ENCODE assay signal across 2 cellular contexts in the genomic region with DNA sequence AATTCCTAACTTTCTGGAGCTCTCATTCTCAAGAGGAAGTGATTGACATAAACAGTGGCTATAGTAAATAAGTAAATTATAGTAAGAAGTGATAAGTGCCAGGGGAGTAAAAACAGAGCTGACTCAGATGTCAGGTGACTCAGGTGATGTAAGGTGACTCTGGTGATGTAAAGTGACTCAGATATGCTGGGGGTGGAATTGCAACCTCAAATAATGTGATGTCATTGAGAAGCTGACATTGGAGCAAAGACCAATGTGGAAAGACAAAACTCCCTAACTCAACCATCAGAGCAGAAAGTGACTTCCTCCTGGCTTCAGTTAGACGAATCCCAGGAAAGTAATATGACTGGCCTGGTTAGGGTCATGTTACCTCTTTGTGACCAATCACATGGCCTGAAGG.
TF ChIP-seq lines count a peak whose summit lies in the region.

No MANE protein-coding gene starts in this region.

TF ChIP-seq in HepG2, 621 proteins besides CTCF, POLR2A, EP300 and RAD21:
- no peak for TF ChIP-seq MTF2 (CRISPR knock-in tag; IDR thresholded peaks at IDR 0.05; ENCODE audit: borderline replicate concordance)
- peak; percentile 39; the same call in 1 of the 2 replicates for TF ChIP-seq CREB1 (IDR thresholded peaks at IDR 0.05)
- no peak for TF ChIP-seq CREB1 (CRISPR knock-in tag; IDR thresholded peaks at IDR 0.05)

TF ChIP-seq in WTC11, 78 proteins besides CTCF, POLR2A, EP300 and RAD21:
- TF ChIP-seq, protein P1, sequence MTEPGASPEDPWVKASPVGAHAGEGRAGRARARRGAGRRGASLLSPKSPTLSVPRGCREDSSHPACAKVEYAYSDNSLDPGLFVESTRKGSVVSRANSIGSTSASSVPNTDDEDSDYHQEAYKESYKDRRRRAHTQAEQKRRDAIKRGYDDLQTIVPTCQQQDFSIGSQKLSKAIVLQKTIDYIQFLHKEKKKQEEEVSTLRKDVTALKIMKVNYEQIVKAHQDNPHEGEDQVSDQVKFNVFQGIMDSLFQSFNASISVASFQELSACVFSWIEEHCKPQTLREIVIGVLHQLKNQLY (CRISPR knock-in tag; IDR thresholded peaks at IDR 0.05): no peak
- TF ChIP-seq HMGA2 (CRISPR knock-in tag; IDR thresholded peaks at IDR 0.05): no peak
- TF ChIP-seq JUN (CRISPR knock-in tag; IDR thresholded peaks at IDR 0.05): no peak
- TF ChIP-seq, protein P2, sequence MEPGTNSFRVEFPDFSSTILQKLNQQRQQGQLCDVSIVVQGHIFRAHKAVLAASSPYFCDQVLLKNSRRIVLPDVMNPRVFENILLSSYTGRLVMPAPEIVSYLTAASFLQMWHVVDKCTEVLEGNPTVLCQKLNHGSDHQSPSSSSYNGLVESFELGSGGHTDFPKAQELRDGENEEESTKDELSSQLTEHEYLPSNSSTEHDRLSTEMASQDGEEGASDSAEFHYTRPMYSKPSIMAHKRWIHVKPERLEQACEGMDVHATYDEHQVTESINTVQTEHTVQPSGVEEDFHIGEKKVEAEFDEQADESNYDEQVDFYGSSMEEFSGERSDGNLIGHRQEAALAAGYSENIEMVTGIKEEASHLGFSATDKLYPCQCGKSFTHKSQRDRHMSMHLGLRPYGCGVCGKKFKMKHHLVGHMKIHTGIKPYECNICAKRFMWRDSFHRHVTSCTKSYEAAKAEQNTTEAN (CRISPR knock-in tag; IDR thresholded peaks at IDR 0.05): no peak
- TF ChIP-seq TCF7 (CRISPR knock-in tag; IDR thresholded peaks at IDR 0.05; ENCODE audit: low read depth): no peak
- TF ChIP-seq, protein P3, sequence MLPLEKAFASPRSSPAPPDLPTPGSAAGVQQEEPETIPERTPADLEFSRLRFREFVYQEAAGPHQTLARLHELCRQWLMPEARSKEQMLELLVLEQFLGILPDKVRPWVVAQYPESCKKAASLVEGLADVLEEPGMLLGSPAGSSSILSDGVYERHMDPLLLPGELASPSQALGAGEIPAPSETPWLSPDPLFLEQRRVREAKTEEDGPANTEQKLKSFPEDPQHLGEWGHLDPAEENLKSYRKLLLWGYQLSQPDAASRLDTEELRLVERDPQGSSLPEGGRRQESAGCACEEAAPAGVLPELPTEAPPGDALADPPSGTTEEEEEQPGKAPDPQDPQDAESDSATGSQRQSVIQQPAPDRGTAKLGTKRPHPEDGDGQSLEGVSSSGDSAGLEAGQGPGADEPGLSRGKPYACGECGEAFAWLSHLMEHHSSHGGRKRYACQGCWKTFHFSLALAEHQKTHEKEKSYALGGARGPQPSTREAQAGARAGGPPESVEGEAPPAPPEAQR (CRISPR knock-in tag; IDR thresholded peaks at IDR 0.05): no peak
- no peak for TF ChIP-seq NFE2L1 (CRISPR knock-in tag; IDR thresholded peaks at IDR 0.05)
- TF ChIP-seq TEAD4 (CRISPR knock-in tag; IDR thresholded peaks at IDR 0.05): no peak
- no peak for TF ChIP-seq KAT7 (CRISPR knock-in tag; IDR thresholded peaks at IDR 0.05; ENCODE audit: borderline replicate concordance)
- TF ChIP-seq, protein P4, sequence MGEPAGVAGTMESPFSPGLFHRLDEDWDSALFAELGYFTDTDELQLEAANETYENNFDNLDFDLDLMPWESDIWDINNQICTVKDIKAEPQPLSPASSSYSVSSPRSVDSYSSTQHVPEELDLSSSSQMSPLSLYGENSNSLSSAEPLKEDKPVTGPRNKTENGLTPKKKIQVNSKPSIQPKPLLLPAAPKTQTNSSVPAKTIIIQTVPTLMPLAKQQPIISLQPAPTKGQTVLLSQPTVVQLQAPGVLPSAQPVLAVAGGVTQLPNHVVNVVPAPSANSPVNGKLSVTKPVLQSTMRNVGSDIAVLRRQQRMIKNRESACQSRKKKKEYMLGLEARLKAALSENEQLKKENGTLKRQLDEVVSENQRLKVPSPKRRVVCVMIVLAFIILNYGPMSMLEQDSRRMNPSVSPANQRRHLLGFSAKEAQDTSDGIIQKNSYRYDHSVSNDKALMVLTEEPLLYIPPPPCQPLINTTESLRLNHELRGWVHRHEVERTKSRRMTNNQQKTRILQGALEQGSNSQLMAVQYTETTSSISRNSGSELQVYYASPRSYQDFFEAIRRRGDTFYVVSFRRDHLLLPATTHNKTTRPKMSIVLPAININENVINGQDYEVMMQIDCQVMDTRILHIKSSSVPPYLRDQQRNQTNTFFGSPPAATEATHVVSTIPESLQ (CRISPR knock-in tag; IDR thresholded peaks at IDR 0.05): no peak
- no peak for TF ChIP-seq ZNF317 (CRISPR knock-in tag; IDR thresholded peaks at IDR 0.05; ENCODE audit: borderline replicate concordance, low read depth)
